ENCODE assay signal across 13 cellular contexts in the genomic region with DNA sequence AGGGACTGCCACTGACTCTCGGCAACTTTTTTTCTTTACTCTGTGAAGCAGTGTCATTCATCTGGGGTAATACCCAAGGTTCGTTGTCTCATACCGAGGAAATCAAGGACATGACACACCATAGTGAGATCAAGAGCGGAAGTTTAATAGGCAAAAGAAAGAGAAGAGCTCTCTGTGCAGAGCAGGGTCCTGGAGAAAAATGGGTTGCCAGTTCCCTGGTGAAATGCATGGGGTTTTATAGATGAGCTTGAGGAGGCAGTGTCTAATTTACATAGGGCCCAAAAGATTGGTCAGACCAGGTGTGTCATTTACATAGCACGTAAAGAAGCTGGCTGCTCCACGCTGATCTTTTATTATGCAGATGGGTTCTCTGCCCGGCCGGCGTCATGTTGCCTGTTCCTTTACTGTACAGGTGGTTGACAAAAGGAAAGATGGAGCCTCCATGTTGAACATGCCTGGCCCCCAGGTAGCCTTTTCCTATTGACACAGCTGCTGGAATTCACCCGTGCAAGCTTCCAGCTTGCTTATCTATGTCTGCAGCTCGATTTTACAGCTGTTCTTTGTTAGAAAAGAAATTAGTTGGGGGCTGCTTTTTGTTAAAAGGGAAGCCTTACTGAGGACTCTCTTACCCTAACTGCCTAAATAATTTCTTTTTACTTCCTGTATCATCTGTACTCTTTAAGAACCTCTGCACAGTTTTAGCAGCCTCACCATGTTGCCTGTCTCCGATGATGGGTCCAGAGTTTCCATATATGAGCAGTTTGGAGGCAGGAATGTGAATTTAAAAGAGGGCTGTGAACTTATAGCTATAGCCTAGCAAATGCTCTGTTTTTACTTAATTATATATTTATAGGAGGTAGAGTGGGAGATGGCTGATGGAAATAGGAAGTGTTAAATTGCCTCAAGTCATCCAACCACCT.
DNase-seq lines count a peak whose midpoint lies in the region; ATAC-seq, FAIRE-seq and TF ChIP-seq lines count a peak whose summit lies in the region.
"Had no signal": no experiment of that assay in that cellular context is flagged by ENCODE, and none has a peak within 500 bp of the region (broad histone marks: within the 10 kb centered on the region; RNA-seq: fewer than 3 reads in every experiment).

No MANE protein-coding gene starts in this region.

- H3K4me1 ChIP-seq in HUES64 (ENCODE audit: insufficient read depth, low read length) (peaks cover 23% of the 10 kb centered on the region), mucosa of descending colon (ENCODE audit: low read depth) (no peaks in the 10 kb centered on the region)
- H3K4me1 ChIP-seq: esophagus squamous epithelium had no signal

- 46% methylated on average over 12 of the region's 12 CpGs for WGBS in HUES64

- H3K9ac ChIP-seq in HUES64 (ENCODE audit: low read depth, low read length) = 0 out of 2 replicates have a peak overlapping the region, but pooled peaks have one; percentile 10

- H3K9me3 ChIP-seq in HUES64 (ENCODE audit: insufficient read depth, low read depth, low read length) (peaks cover 14% of the 10 kb centered on the region; the same call in 1 of the 2 replicates), mucosa of descending colon (no peaks in the 10 kb centered on the region)
- H3K9me3 ChIP-seq: esophagus squamous epithelium had no signal

- DNase-seq in NCI-H2081 (lab: John Stamatoyannopoulos, UW) = peak; percentile 87 to 96
- peak; percentile 53 to 62 for DNase-seq in SHP77 (lab: John Stamatoyannopoulos, UW)
- DNase-seq in mucosa of descending colon = no peak
- no peak for DNase-seq in superior temporal gyrus (ENCODE audit: extremely low spot score)
- no peak for DNase-seq in GM10266 (ENCODE audit: extremely low spot score)
- no peak for DNase-seq in D721Med (ENCODE audit: insufficient read length, low spot score)
- DNase-seq: amniotic stem cell, esophagus squamous epithelium, GF-D8, mesenchymal stem cell had no signal

- H3K36me3 ChIP-seq in HUES64 (ENCODE audit: insufficient read depth, low read length) (no peaks in the 10 kb centered on the region), mucosa of descending colon (ENCODE audit: low read depth) (no peaks in the 10 kb centered on the region)
- H3K36me3 ChIP-seq: esophagus squamous epithelium had no signal

- no peaks in the 10 kb centered on the region for H3K27me3 ChIP-seq in HUES64 (ENCODE audit: insufficient read depth, low read length)
- H3K27me3 ChIP-seq: esophagus squamous epithelium had no signal

- FAIRE-seq in D721Med (lab: Jason Lieb, UNC) = no peak

- TF ChIP-seq CTCF in mucosa of descending colon (IDR thresholded peaks at IDR 0.05) (no peak), GM10266 (IDR thresholded peaks at IDR 0.05; ENCODE audit: control insufficient read depth, insufficient read depth, low read depth, missing control alignments) (no peak), D721Med (IDR thresholded peaks at IDR 0.05; ENCODE audit: insufficient read depth, missing control alignments) (no peak)

- H3K4me3 ChIP-seq in HUES64 (ENCODE audit: low read length) (peak overlapping the region; percentile 12; the same call in 1 of the 2 replicates), mucosa of descending colon (no peak overlapping the region)
- H3K4me3 ChIP-seq: esophagus squamous epithelium, smooth muscle cell had no signal

- intact Hi-C loops in mucosa of descending colon (cut with DNase I, micrococcal nuclease) = no loop called here

- peak overlapping the region; percentile 73; the same call in 1 of the 2 replicates for H3K27ac ChIP-seq in HUES64 (ENCODE audit: low read depth, low read length)
- H3K27ac ChIP-seq: C4-2B, esophagus squamous epithelium had no signal

- peak; percentile 61 for ATAC-seq in mucosa of descending colon

Comparison
In these comparisons a context has a peak if more than half of its experiments do, and no peak if none do; other contexts are left out.
1. DNase-seq: peak in NCI-H2081 (2 of 2) and SHP77 (2 of 2); none in mucosa of descending colon (0 of 3), superior temporal gyrus (single experiment), GM10266 (single experiment) and D721Med (single experiment).